In genomic region chr9:77843088-77843985, GRCh38 we compare ENCODE assay signal across 32 cellular contexts.
DNase-seq lines count a peak whose midpoint lies in the region; ATAC-seq and TF ChIP-seq lines count a peak whose summit lies in the region.
"Had no signal": no experiment of that assay in that cellular context is flagged by ENCODE, and none has a peak within 500 bp of the region (broad histone marks: within the 10 kb centered on the region; RNA-seq: fewer than 3 reads in every experiment).

No MANE protein-coding gene starts in this region.

- ATAC-seq in stimulated activated effector memory CD8-positive, alpha-beta T cell treated with anti-CD3 and anti-CD28 coated beads, Interleukin-12 subunit alpha, Interleukin-12 subunit beta, amount 100 ng/mL, for 72 hours = no peak
- no peak for ATAC-seq in Right ventricle myocardium superior (ENCODE audit: poor library complexity)
- ATAC-seq: activated CD4-positive, CD25-positive, alpha-beta regulatory T cell treated with anti-CD3 and anti-CD28 coated beads, Interleukin-2, amount 50 U/mL, for 24 hours; activated T-helper 17 cell treated with anti-CD3 and anti-CD28 coated beads, Interleukin-2, amount 50 U/mL, for 72 hours; effector memory CD8-positive, alpha-beta T cell; HepG2; left cardiac atrium; PC-3; right lobe of liver; Right ventricle myocardium inferior; stimulated activated memory B cell treated with anti-CD40 and anti-IgM and Interleukin-4, amounts not matched to agents 10 μg/mL and 1 μg/mL and 100 μg/mL, for 72 hours had no signal

- no peak for DNase-seq in activated T-cell treated with anti-CD3 and anti-CD28 coated beads, Interleukin-2, amount 50 U/mL, for 24 hours
- no peak for DNase-seq in activated T-cell treated with anti-CD3 and anti-CD28 coated beads, Interleukin-2, amount 50 U/mL, for 48 hours
- DNase-seq in NCI-H146 (lab: John Stamatoyannopoulos, UW) = peak; percentile 52
- no peak for DNase-seq in chondrocyte (ENCODE audit: low spot score)
- no peak for DNase-seq in stimulated activated effector memory CD8-positive, alpha-beta T cell treated with anti-CD3 and anti-CD28 coated beads, Interleukin-12 subunit alpha, Interleukin-12 subunit beta, amount 100 ng/mL, for 72 hours (ENCODE audit: low spot score in 2 of 2)
- no peak for DNase-seq in T1000 (lab: John Stamatoyannopoulos, UW)
- DNase-seq in medulla oblongata (ENCODE audit: extremely low spot score) = no peak
- no peak for DNase-seq in Right ventricle myocardium superior
- DNase-seq: activated CD4-positive, alpha-beta T cell treated with anti-CD3 and anti-CD28 coated beads, Interleukin-2, amount 50 U/mL, for 48 hours; aorta; cortex of kidney; DMS79; effector memory CD8-positive, alpha-beta T cell; left cardiac atrium; mammary epithelial cell; NCI-H1048; NCI-H2029; NK-92 treated with Interleukin-12 subunit alpha and Interleukin-12 subunit beta, amount 100 ng/mL, for 24 hours; PC-3; right lobe of liver; stimulated activated CD4-positive, alpha-beta T cell treated with anti-CD3 and anti-CD28 coated beads, Interleukin-12 subunit alpha, Interleukin-12 subunit beta, amount 100 ng/mL, for 4 hours; stimulated activated CD4-positive, alpha-beta T cell treated with anti-CD3 and anti-CD28 coated beads, Interleukin-4, amount 100 ng/mL, for 24 hours; substantia nigra; SW 1271; upper lobe of left lung had no signal

- peaks cover 32% of the 10 kb centered on the region for H3K4me1 Mint-ChIP-seq in activated T-cell treated with anti-CD3 and anti-CD28 coated beads, Interleukin-2, amount 50 U/mL, for 24 hours (ENCODE audit: low read depth)
- H3K4me1 Mint-ChIP-seq in chondrocyte (ENCODE audit: low read depth) = peaks cover 59% of the 10 kb centered on the region
- peaks cover 14% of the 10 kb centered on the region for H3K4me1 Mint-ChIP-seq in stimulated activated effector memory CD8-positive, alpha-beta T cell treated with anti-CD3 and anti-CD28 coated beads, Interleukin-12 subunit alpha, Interleukin-12 subunit beta, amount 100 ng/mL, for 72 hours
- H3K4me1 Mint-ChIP-seq: stimulated activated memory B cell treated with anti-CD40 and anti-IgM and Interleukin-4, amounts not matched to agents 10 μg/mL and 1 μg/mL and 100 μg/mL, for 72 hours had no signal

- H3K27ac Mint-ChIP-seq in activated T-cell treated with anti-CD3 and anti-CD28 coated beads, Interleukin-2, amount 50 U/mL, for 24 hours = peak overlapping the region; percentile 16
- peak overlapping the region; percentile 33 for H3K27ac Mint-ChIP-seq in chondrocyte (ENCODE audit: unreplicated experiment)
- H3K27ac Mint-ChIP-seq in stimulated activated effector memory CD8-positive, alpha-beta T cell treated with anti-CD3 and anti-CD28 coated beads, Interleukin-12 subunit alpha, Interleukin-12 subunit beta, amount 100 ng/mL, for 72 hours = peak overlapping the region; percentile 15
- H3K27ac Mint-ChIP-seq: activated naive CD4-positive, alpha-beta T cell treated with anti-CD3 and anti-CD28 coated beads, Interleukin-2, amount 50 U/mL, for 24 hours; activated T-helper 17 cell treated with anti-CD3 and anti-CD28 coated beads, Interleukin-2, amount 50 U/mL, for 72 hours; effector memory CD8-positive, alpha-beta T cell; progenitor cell of endocrine pancreas; stimulated activated memory B cell treated with anti-CD40 and anti-IgM and Interleukin-4, amounts not matched to agents 10 μg/mL and 1 μg/mL and 100 μg/mL, for 72 hours had no signal

- no peaks in the 10 kb centered on the region for H3K36me3 Mint-ChIP-seq in activated T-cell treated with anti-CD3 and anti-CD28 coated beads, Interleukin-2, amount 50 U/mL, for 24 hours (ENCODE audit: low read depth)
- H3K36me3 Mint-ChIP-seq in chondrocyte (ENCODE audit: low read depth) = no peaks in the 10 kb centered on the region
- H3K36me3 Mint-ChIP-seq in stimulated activated effector memory CD8-positive, alpha-beta T cell treated with anti-CD3 and anti-CD28 coated beads, Interleukin-12 subunit alpha, Interleukin-12 subunit beta, amount 100 ng/mL, for 72 hours = no peaks in the 10 kb centered on the region
- H3K36me3 Mint-ChIP-seq: stimulated activated memory B cell treated with anti-CD40 and anti-IgM and Interleukin-4, amounts not matched to agents 10 μg/mL and 1 μg/mL and 100 μg/mL, for 72 hours had no signal

- H3K4me3 Mint-ChIP-seq in activated T-cell treated with anti-CD3 and anti-CD28 coated beads, Interleukin-2, amount 50 U/mL, for 24 hours = no peak overlapping the region
- no peak overlapping the region for H3K4me3 Mint-ChIP-seq in chondrocyte (ENCODE audit: unreplicated experiment)
- no peak overlapping the region for H3K4me3 Mint-ChIP-seq in stimulated activated effector memory CD8-positive, alpha-beta T cell treated with anti-CD3 and anti-CD28 coated beads, Interleukin-12 subunit alpha, Interleukin-12 subunit beta, amount 100 ng/mL, for 72 hours
- H3K4me3 Mint-ChIP-seq: activated naive CD4-positive, alpha-beta T cell treated with anti-CD3 and anti-CD28 coated beads, Interleukin-2, amount 50 U/mL, for 24 hours; activated T-helper 17 cell treated with anti-CD3 and anti-CD28 coated beads, Interleukin-2, amount 50 U/mL, for 72 hours; effector memory CD8-positive, alpha-beta T cell; stimulated activated memory B cell treated with anti-CD40 and anti-IgM and Interleukin-4, amounts not matched to agents 10 μg/mL and 1 μg/mL and 100 μg/mL, for 72 hours had no signal

- no peaks in the 10 kb centered on the region for H3K9me3 Mint-ChIP-seq in activated T-cell treated with anti-CD3 and anti-CD28 coated beads, Interleukin-2, amount 50 U/mL, for 24 hours
- no peaks in the 10 kb centered on the region for H3K9me3 Mint-ChIP-seq in chondrocyte (ENCODE audit: low read depth)
- H3K9me3 Mint-ChIP-seq in stimulated activated effector memory CD8-positive, alpha-beta T cell treated with anti-CD3 and anti-CD28 coated beads, Interleukin-12 subunit alpha, Interleukin-12 subunit beta, amount 100 ng/mL, for 72 hours = no peaks in the 10 kb centered on the region
- H3K9me3 Mint-ChIP-seq: activated naive CD4-positive, alpha-beta T cell treated with anti-CD3 and anti-CD28 coated beads, Interleukin-2, amount 50 U/mL, for 24 hours; activated T-helper 17 cell treated with anti-CD3 and anti-CD28 coated beads, Interleukin-2, amount 50 U/mL, for 72 hours; effector memory CD8-positive, alpha-beta T cell; stimulated activated memory B cell treated with anti-CD40 and anti-IgM and Interleukin-4, amounts not matched to agents 10 μg/mL and 1 μg/mL and 100 μg/mL, for 72 hours had no signal

- intact Hi-C loops in Right ventricle myocardium superior (cut with DNase I) = no loop called here

- no peak for TF ChIP-seq CTCF in chondrocyte (IDR thresholded peaks at IDR 0.05)

- no peaks in the 10 kb centered on the region for H3K27me3 Mint-ChIP-seq in activated T-cell treated with anti-CD3 and anti-CD28 coated beads, Interleukin-2, amount 50 U/mL, for 24 hours
- H3K27me3 Mint-ChIP-seq in chondrocyte (ENCODE audit: low read depth) = no peaks in the 10 kb centered on the region
- H3K27me3 Mint-ChIP-seq: activated naive CD4-positive, alpha-beta T cell treated with anti-CD3 and anti-CD28 coated beads, Interleukin-2, amount 50 U/mL, for 24 hours; activated T-helper 17 cell treated with anti-CD3 and anti-CD28 coated beads, Interleukin-2, amount 50 U/mL, for 72 hours; progenitor cell of endocrine pancreas; stimulated activated memory B cell treated with anti-CD40 and anti-IgM and Interleukin-4, amounts not matched to agents 10 μg/mL and 1 μg/mL and 100 μg/mL, for 72 hours had no signal
